22 cellular contexts compared by ENCODE assay signal in genomic region chr20:1505871-1506270, GRCh38. TPM values are rescaled to one million over a fixed set of nuclear protein-coding genes. Genes with fewer than 3 reads are reported as not detected.
DNase-seq lines count a peak whose midpoint lies in the region; ATAC-seq and TF ChIP-seq lines count a peak whose summit lies in the region.
"Had no signal": no experiment of that assay in that cellular context is flagged by ENCODE, and none has a peak within 500 bp of the region (broad histone marks: within the 10 kb centered on the region; RNA-seq: fewer than 3 reads in every experiment).

No MANE protein-coding gene starts in this region.

- WGBS in spleen, 5 donors = 62 to 100% (median 92%) methylated on average over 1 of the region's 1 CpG

- H3K4me3 ChIP-seq in RWPE2 (ENCODE audit: severe bottlenecking) (no peak overlapping the region), fibroblast of the aortic adventitia (ENCODE audit: low read depth, low read length) (no peak overlapping the region), spleen (no peak overlapping the region)
- H3K4me3 ChIP-seq: BLaER1 treated with 17β-estradiol and CSF1 and Interleukin-3, amounts not matched to agents 10 nM and 100 nM; GM23338 had no signal

- H3K9me3 ChIP-seq in RWPE2 (ENCODE audit: severe bottlenecking) (peaks cover 9% of the 10 kb centered on the region), spleen (peaks cover 0 to 5% (median 0%) of the 10 kb centered on the region in 8 donors)
- H3K9me3 ChIP-seq: Caco-2 had no signal

- intact Hi-C loops in spleen (cut with DNase I; ENCODE audit: low total_unique reads) = no loop called here

- H3K27ac ChIP-seq in RWPE2 (ENCODE audit: poor library complexity, severe bottlenecking) (peak overlapping the region; percentile 4), spleen (no peak overlapping the region)
- H3K27ac ChIP-seq: BLaER1 treated with 17β-estradiol and CSF1 and Interleukin-3, amounts not matched to agents 10 nM and 100 nM; KMS-11 had no signal

- DNase-seq in HCEC 1CT (peak; percentile 61), RWPE2 (ENCODE audit: low spot score) (no peak), fibroblast of the aortic adventitia (ENCODE audit: low read depth) (peak; percentile 4), dedifferentiated amniotic fluid mesenchymal stem cell (ENCODE audit: extremely low spot score) (no peak), spleen (no peak)
- DNase-seq: ACHN; Caco-2; CD4-positive, alpha-beta memory T cell; DMS 273 treated with DMSO at 0.1 percent for 48 hours; DMS79 treated with DMSO at 0.1 percent for 48 hours; IMR-90; NCI-H1105 treated with DMSO at 0.1 percent for 48 hours; NCI-H1694; NCI-H510A; Right ventricle myocardium superior had no signal

- H3K36me3 ChIP-seq in RWPE2 (ENCODE audit: low read depth) (no peaks in the 10 kb centered on the region), spleen (no peaks in the 10 kb centered on the region)
- H3K36me3 ChIP-seq: BLaER1 treated with 17β-estradiol and CSF1 and Interleukin-3, amounts not matched to agents 10 nM and 100 nM had no signal

- no peaks in the 10 kb centered on the region for H3K27me3 ChIP-seq in RWPE2 (ENCODE audit: insufficient read depth, poor library complexity, severe bottlenecking)
- H3K27me3 ChIP-seq in spleen (replicated peaks in 1 of 7) = peaks cover 0 to 18% (median 0%) of the 10 kb centered on the region in 7 donors

- no peak for TF ChIP-seq POLR2A in spleen (IDR thresholded peaks at IDR 0.05)

- no peak for TF ChIP-seq CTCF in RWPE2 (IDR thresholded peaks at IDR 0.05; ENCODE audit: poor library complexity, severe bottlenecking)
- TF ChIP-seq CTCF in fibroblast of the aortic adventitia (IDR thresholded peaks at IDR 0.05; ENCODE audit: insufficient read depth, low read length) = no peak
- TF ChIP-seq CTCF in spleen (IDR thresholded peaks at IDR 0.05 in 8 of 11, conservative IDR thresholded peaks at IDR 0.05 in 3 of 11) = no peak

- peaks cover 14% of the 10 kb centered on the region for H3K4me1 ChIP-seq in RWPE2 (ENCODE audit: insufficient read depth, poor library complexity, severe bottlenecking)
- H3K4me1 ChIP-seq in spleen = peaks cover 0 to 11% (median 6%) of the 10 kb centered on the region in 6 donors

- ATAC-seq in RWPE2 (ENCODE audit: low read depth) = peak; percentile 56
- ATAC-seq in GM21526 (IDR thresholded peaks at IDR 0.05; ENCODE audit: low FRiP score, unreplicated experiment) = no peak
- ATAC-seq in HG03045 (IDR thresholded peaks at IDR 0.05; ENCODE audit: unreplicated experiment) = no peak
- ATAC-seq: GM23338, HCT116 had no signal

RNA-seq across cellular contexts. Expression of gene SIRPB2, which starts 14.7 kb away (rescaled TPM):
- total RNA-seq in fibroblast of the aortic adventitia (ENCODE audit: low replicate concordance) (not detected in 2 replicates), spleen (10 to 100 TPM; 27.3 to 92.2 (median 42.1) TPM)
- polyA plus RNA-seq in spleen = 1 to 10 TPM; 2.1 to 4.7 (median 2.2) TPM
- total RNA-seq: Caco-2; CD4-positive, alpha-beta memory T cell; GM23338; IMR-90; SK-MEL-5 had no signal
- polyA plus RNA-seq: CD4-positive, alpha-beta memory T cell; IMR-90 had no signal

RNA-seq across cellular contexts. Expression of gene NSFL1C, which starts 39.2 kb away (rescaled TPM):
- total RNA-seq in fibroblast of the aortic adventitia (ENCODE audit: low replicate concordance) (24.1 and 26.9 TPM in 2 replicates), spleen (10 to 100 TPM; 64.9 to 88.5 (median 71.8) TPM)
- polyA plus RNA-seq in spleen = 10 to 100 TPM; 37.1 to 51.2 (median 41.7) TPM

RNA-seq across cellular contexts. Expression of gene SIRPD, which starts 51.6 kb away (rescaled TPM):
- not detected in 2 replicates for total RNA-seq in fibroblast of the aortic adventitia (ENCODE audit: low replicate concordance)
- total RNA-seq in spleen = 1 to 10 TPM in 6 of 7 donors, under 1 TPM in 1; 0.72 to 8.2 (median 2.6) TPM
- polyA plus RNA-seq in spleen = 1 to 10 TPM in 1 of 3 donors, under 1 TPM in 2; 0.24 to 1.0 (median 0.93) TPM
- total RNA-seq: Caco-2, GM23338, IMR-90, Right ventricle myocardium superior, SK-MEL-5 had no signal
- polyA plus RNA-seq: GM23338, IMR-90 had no signal

Comparison
In these comparisons a context has a peak if more than half of its experiments do, and no peak if none do; other contexts are left out.
1. DNase-seq: peak in HCEC 1CT (single experiment) and fibroblast of the aortic adventitia (single experiment); none in RWPE2 (single experiment), dedifferentiated amniotic fluid mesenchymal stem cell (single experiment) and spleen (single experiment).
2. RNA of gene SIRPB2, which starts 14.7 kb away (total RNA-seq): 27.3 to 92.2 TPM in spleen; not detected in fibroblast of the aortic adventitia; every median in the first group is over 10 times any median in the second.